Comparison of ENCODE assay signal across 20 cellular contexts in the genomic region with DNA sequence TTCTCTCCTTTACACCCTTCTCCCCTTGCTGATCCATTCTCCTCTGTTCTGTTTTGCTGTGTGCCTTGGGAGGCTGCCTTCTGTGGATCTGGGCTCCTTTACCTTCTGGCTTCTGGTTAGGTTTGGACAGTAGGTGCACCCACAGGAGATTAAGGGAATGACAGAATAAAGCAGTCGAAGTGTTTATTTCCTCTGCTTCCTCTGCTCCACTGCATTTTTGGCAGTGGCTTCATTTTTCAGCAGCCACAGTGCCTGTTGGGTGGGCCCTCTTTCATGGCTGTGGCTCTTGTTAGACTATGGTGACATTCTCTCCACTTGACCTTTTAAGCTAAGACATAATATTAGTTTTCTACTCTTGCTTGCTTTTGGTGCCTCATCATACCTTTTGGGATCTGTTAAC.
DNase-seq lines count a peak whose midpoint lies in the region; ATAC-seq and TF ChIP-seq lines count a peak whose summit lies in the region.
"Had no signal": no experiment of that assay in that cellular context is flagged by ENCODE, and none has a peak within 500 bp of the region (broad histone marks: within the 10 kb centered on the region; RNA-seq: fewer than 3 reads in every experiment).

No MANE protein-coding gene starts in this region.

- H3K27ac Mint-ChIP-seq in activated CD8-positive, alpha-beta T cell treated with anti-CD3 and anti-CD28 coated beads, Interleukin-2, amount 10 ng/mL, durations not matched to agents 7 days and 5 days, result no peak overlapping the region
- H3K27ac Mint-ChIP-seq: activated naive CD8-positive, alpha-beta T cell treated with anti-CD3 and anti-CD28 coated beads, Interleukin-2, amount 50 U/mL, for 24 hours; dendritic cell treated with granulocyte-macrophage colony-stimulating factor and Interleukin-4, amounts not matched to agents 40 ng/mL and 50 ng/mL, for 4 days; stimulated activated naive CD8-positive, alpha-beta T cell treated with anti-CD3 and anti-CD28 coated beads, Interleukin-15, amount 100 ng/mL, for 72 hours had no signal

- ATAC-seq in mucosa of descending colon, result no peak
- ATAC-seq in activated CD8-positive, alpha-beta T cell treated with anti-CD3 and anti-CD28 coated beads, Interleukin-2, amount 10 ng/mL, durations not matched to agents 7 days and 5 days, result no peak
- ATAC-seq: activated naive CD8-positive, alpha-beta T cell treated with anti-CD3 and anti-CD28 coated beads, Interleukin-2, amount 50 U/mL, for 24 hours; stimulated activated naive CD8-positive, alpha-beta T cell treated with anti-CD3 and anti-CD28 coated beads, Interleukin-15, amount 100 ng/mL, for 72 hours had no signal

- no peaks in the 10 kb centered on the region for H3K9me3 Mint-ChIP-seq in activated CD8-positive, alpha-beta T cell treated with anti-CD3 and anti-CD28 coated beads, Interleukin-2, amount 10 ng/mL, durations not matched to agents 7 days and 5 days (ENCODE audit: insufficient read depth)
- H3K9me3 Mint-ChIP-seq: activated naive CD8-positive, alpha-beta T cell treated with anti-CD3 and anti-CD28 coated beads, Interleukin-2, amount 50 U/mL, for 24 hours had no signal

- no peak overlapping the region for H3K4me3 ChIP-seq in skeletal muscle satellite cell (ENCODE audit: low read length)
- H3K4me3 ChIP-seq in mucosa of descending colon, result no peak overlapping the region
- H3K4me3 ChIP-seq: esophagus squamous epithelium, lung had no signal

- intact Hi-C loops in mucosa of descending colon (cut with DNase I, micrococcal nuclease), result no loop called here

- H3K4me3 Mint-ChIP-seq in activated CD8-positive, alpha-beta T cell treated with anti-CD3 and anti-CD28 coated beads, Interleukin-2, amount 10 ng/mL, durations not matched to agents 7 days and 5 days, result no peak overlapping the region
- H3K4me3 Mint-ChIP-seq: activated naive CD8-positive, alpha-beta T cell treated with anti-CD3 and anti-CD28 coated beads, Interleukin-2, amount 50 U/mL, for 24 hours; dendritic cell treated with granulocyte-macrophage colony-stimulating factor and Interleukin-4, amounts not matched to agents 40 ng/mL and 50 ng/mL, for 4 days; H9; stimulated activated naive CD8-positive, alpha-beta T cell treated with anti-CD3 and anti-CD28 coated beads, Interleukin-15, amount 100 ng/mL, for 72 hours had no signal

- POLR2A ChIA-PET in activated CD8-positive, alpha-beta T cell treated with anti-CD3 and anti-CD28 coated beads, Interleukin-2, amount 10 ng/mL, durations not matched to agents 7 days and 5 days (lab: Charles Lee), result no interaction called here

- H3K27me3 ChIP-seq in skeletal muscle satellite cell (ENCODE audit: control insufficient read depth, insufficient read depth, low read length), result no peaks in the 10 kb centered on the region
- H3K27me3 ChIP-seq: esophagus squamous epithelium, neutrophil had no signal

- no peaks in the 10 kb centered on the region for H3K36me3 Mint-ChIP-seq in activated CD8-positive, alpha-beta T cell treated with anti-CD3 and anti-CD28 coated beads, Interleukin-2, amount 10 ng/mL, durations not matched to agents 7 days and 5 days (ENCODE audit: low read depth)

- H3K4me1 Mint-ChIP-seq in activated CD8-positive, alpha-beta T cell treated with anti-CD3 and anti-CD28 coated beads, Interleukin-2, amount 10 ng/mL, durations not matched to agents 7 days and 5 days (ENCODE audit: low read depth), result no peaks in the 10 kb centered on the region
- H3K4me1 Mint-ChIP-seq: activated naive CD8-positive, alpha-beta T cell treated with anti-CD3 and anti-CD28 coated beads, Interleukin-2, amount 50 U/mL, for 24 hours; H9; stimulated activated naive CD8-positive, alpha-beta T cell treated with anti-CD3 and anti-CD28 coated beads, Interleukin-15, amount 100 ng/mL, for 72 hours had no signal

- no peak overlapping the region for H3K9ac ChIP-seq in skeletal muscle satellite cell (ENCODE audit: low read depth, low read length)

- DNase-seq in NCI-H2029 treated with DMSO at 0.1 percent for 48 hours (lab: John Stamatoyannopoulos, UW) (peak; percentile 18), NCI-H2029 (lab: John Stamatoyannopoulos, UW) (no peak), NCI-H446 (lab: John Stamatoyannopoulos, UW) (peak; percentile 31 to 67), dedifferentiated amniotic fluid mesenchymal stem cell (ENCODE audit: extremely low spot score) (peak; percentile 19), mucosa of descending colon (no peak), SKM-1 treated with dmso at 0.1 percent for 144 hours (lab: John Stamatoyannopoulos, UW; ENCODE audit: unreplicated experiment) (no peak)
- no peak for DNase-seq in activated CD8-positive, alpha-beta T cell treated with anti-CD3 and anti-CD28 coated beads, Interleukin-2, amount 10 ng/mL, durations not matched to agents 7 days and 5 days
- DNase-seq: activated CD4-positive, alpha-beta T cell treated with anti-CD3 and anti-CD28 coated beads for 4 hours; activated naive CD8-positive, alpha-beta T cell treated with anti-CD3 and anti-CD28 coated beads, Interleukin-2, amount 50 U/mL, for 24 hours; activated T-cell treated with anti-CD3 and anti-CD28 coated beads, Interleukin-2, amount 50 U/mL, for 1 hour; COR-L47; esophagus squamous epithelium; H9; NCI-H345; small intestine; stimulated activated naive CD8-positive, alpha-beta T cell treated with anti-CD3 and anti-CD28 coated beads, Interleukin-15, amount 100 ng/mL, for 72 hours had no signal

- no peaks in the 10 kb centered on the region for H3K9me3 ChIP-seq in skeletal muscle satellite cell (replicated peaks; ENCODE audit: low read length)
- no peaks in the 10 kb centered on the region for H3K9me3 ChIP-seq in mucosa of descending colon
- H3K9me3 ChIP-seq: esophagus squamous epithelium, neutrophil had no signal

- no peaks in the 10 kb centered on the region for H3K36me3 ChIP-seq in skeletal muscle satellite cell (ENCODE audit: insufficient read depth, low read length)
- H3K36me3 ChIP-seq in mucosa of descending colon (ENCODE audit: low read depth), result no peaks in the 10 kb centered on the region
- H3K36me3 ChIP-seq: neutrophil had no signal

- peaks cover 11% of the 10 kb centered on the region for H3K4me1 ChIP-seq in skeletal muscle satellite cell (ENCODE audit: control insufficient read depth, insufficient read depth, low read length)
- H3K4me1 ChIP-seq in mucosa of descending colon (ENCODE audit: low read depth), result no peaks in the 10 kb centered on the region

- no peak for TF ChIP-seq CTCF in mucosa of descending colon (IDR thresholded peaks at IDR 0.05)

- H3K27me3 Mint-ChIP-seq in activated CD8-positive, alpha-beta T cell treated with anti-CD3 and anti-CD28 coated beads, Interleukin-2, amount 10 ng/mL, durations not matched to agents 7 days and 5 days (ENCODE audit: low read depth), result no peaks in the 10 kb centered on the region
- H3K27me3 Mint-ChIP-seq: activated naive CD8-positive, alpha-beta T cell treated with anti-CD3 and anti-CD28 coated beads, Interleukin-2, amount 50 U/mL, for 24 hours; dendritic cell treated with granulocyte-macrophage colony-stimulating factor and Interleukin-4, amounts not matched to agents 40 ng/mL and 50 ng/mL, for 4 days; stimulated activated naive CD8-positive, alpha-beta T cell treated with anti-CD3 and anti-CD28 coated beads, Interleukin-15, amount 100 ng/mL, for 72 hours had no signal

- CTCF ChIA-PET in activated CD8-positive, alpha-beta T cell treated with anti-CD3 and anti-CD28 coated beads, Interleukin-2, amount 10 ng/mL, durations not matched to agents 7 days and 5 days (lab: Charles Lee), result no interaction called here

- peak overlapping the region; percentile 33 for H3K4me2 ChIP-seq in skeletal muscle satellite cell (ENCODE audit: low read length)

Comparison
In these comparisons a context has a peak if more than half of its experiments do, and no peak if none do; other contexts are left out.
1. DNase-seq: peak in NCI-H2029 treated with DMSO at 0.1 percent for 48 hours (single experiment), NCI-H446 (2 of 2) and dedifferentiated amniotic fluid mesenchymal stem cell (single experiment); none in NCI-H2029 (single experiment), mucosa of descending colon (0 of 3), SKM-1 treated with dmso at 0.1 percent for 144 hours (single experiment) and activated CD8-positive, alpha-beta T cell treated with anti-CD3 and anti-CD28 coated beads, Interleukin-2, amount 10 ng/mL, durations not matched to agents 7 days and 5 days (single experiment).